32 cellular contexts compared by ENCODE assay signal in genomic region chr16:80263181-80263823, GRCh38.
"Had no signal": no experiment of that assay in that cellular context is flagged by ENCODE, and none has a peak within 500 bp of the region (broad histone marks: within the 10 kb centered on the region; RNA-seq: fewer than 3 reads in every experiment).

No MANE protein-coding gene starts in this region.

- H3K9me3 Mint-ChIP-seq: activated B cell treated with CpG ODN at 0.5 μM for 24 hours; activated CD4-positive, alpha-beta memory T cell treated with anti-CD3 and anti-CD28 coated beads for 36 hours; activated naive CD4-positive, alpha-beta T cell treated with anti-CD3 and anti-CD28 coated beads for 36 hours; activated naive CD4-positive, alpha-beta T cell treated with anti-CD3 and anti-CD28 coated beads, Interleukin-2, amount 50 U/mL, for 72 hours; activated T-cell treated with anti-CD3 and anti-CD28 coated beads, Interleukin-2, amount 50 U/mL, for 4 hours; activated T-helper 1 cell treated with anti-CD3 and anti-CD28 coated beads, Interleukin-12 subunit alpha, Interleukin-12 subunit beta, Interleukin-2, Interleukin-4 antibody, amounts not matched to agents 30 ng/mL and 10 ng/mL and 1 ng/mL, durations not matched to agents 14 hours and 24 hours and 36 hours; brain had no signal

- H3K4me1 Mint-ChIP-seq: activated B cell treated with CpG ODN at 0.5 μM for 24 hours had no signal

- H3K9me3 ChIP-seq: adrenal gland, SJCRH30 had no signal

- H3K27me3 ChIP-seq: adrenal gland, SJCRH30 had no signal

- H3K27ac Mint-ChIP-seq: activated B cell treated with CpG ODN at 0.5 μM for 24 hours; activated CD4-positive, alpha-beta memory T cell treated with anti-CD3 and anti-CD28 coated beads for 36 hours; activated naive CD4-positive, alpha-beta T cell treated with anti-CD3 and anti-CD28 coated beads for 36 hours; activated naive CD4-positive, alpha-beta T cell treated with anti-CD3 and anti-CD28 coated beads, Interleukin-2, amount 50 U/mL, for 72 hours; activated T-helper 1 cell treated with anti-CD3 and anti-CD28 coated beads, Interleukin-12 subunit alpha, Interleukin-12 subunit beta, Interleukin-2, Interleukin-4 antibody, amounts not matched to agents 30 ng/mL and 10 ng/mL and 1 ng/mL, durations not matched to agents 14 hours and 24 hours and 36 hours had no signal

- DNase-seq: activated B cell treated with CpG ODN at 0.5 μM for 24 hours; activated CD4-positive, alpha-beta memory T cell treated with anti-CD3 and anti-CD28 coated beads for 36 hours; activated CD4-positive, alpha-beta T cell treated with anti-CD3 and anti-CD28 coated beads for 4 hours; activated CD4-positive, alpha-beta T cell treated with anti-CD3 and anti-CD28 coated beads, Interleukin-2, amount 50 U/mL, for 1 hour; activated CD4-positive, CD25-positive, alpha-beta regulatory T cell treated with anti-CD3 and anti-CD28 coated beads, Interleukin-2, amount 50 U/mL, for 72 hours; activated CD8-positive, alpha-beta memory T cell treated with anti-CD3 and anti-CD28 coated beads, Interleukin-2, amount 50 U/mL, for 4 hours; activated gamma-delta T cell treated with Interleukin-2 at 50 U/mL for 16 hours; activated naive CD4-positive, alpha-beta T cell treated with anti-CD3 and anti-CD28 coated beads for 36 hours; activated T-cell treated with anti-CD3 and anti-CD28 coated beads for 4 hours; activated T-cell treated with anti-CD3 and anti-CD28 coated beads, Interleukin-2, amount 50 U/mL, for 4 hours; adrenal gland; caudate nucleus; cerebellar nuclear complex; Kasumi-1; MM.1S; NCI-H1092 treated with DMSO at 0.1 percent for 48 hours; NCI-H1436 treated with DMSO at 0.1 percent for 48 hours; NCI-H1694 treated with DMSO at 0.1 percent for 48 hours; NCI-H2029; NCI-H2171 treated with DMSO at 0.1 percent for 48 hours; NCI-H345; NCI-H524 treated with DMSO at 0.1 percent for 48 hours; SHP77; SJCRH30; SW 1271; T-helper 1 cell; T-helper 2 cell; T-helper 9 cell had no signal

- H3K4me3 ChIP-seq: adrenal gland, SJCRH30 had no signal

- ATAC-seq: activated T-cell treated with anti-CD3 and anti-CD28 coated beads, Interleukin-2, amount 50 U/mL, for 4 hours; Panc1 had no signal

- H3K4me3 Mint-ChIP-seq: activated B cell treated with CpG ODN at 0.5 μM for 24 hours; activated CD4-positive, alpha-beta memory T cell treated with anti-CD3 and anti-CD28 coated beads for 36 hours; activated naive CD4-positive, alpha-beta T cell treated with anti-CD3 and anti-CD28 coated beads for 36 hours; activated T-cell treated with anti-CD3 and anti-CD28 coated beads, Interleukin-2, amount 50 U/mL, for 4 hours; activated T-helper 1 cell treated with anti-CD3 and anti-CD28 coated beads, Interleukin-12 subunit alpha, Interleukin-12 subunit beta, Interleukin-2, Interleukin-4 antibody, amounts not matched to agents 30 ng/mL and 10 ng/mL and 1 ng/mL, durations not matched to agents 14 hours and 24 hours and 36 hours; brain had no signal

- H3K36me3 ChIP-seq: adrenal gland, SJCRH30 had no signal

- H3K36me3 Mint-ChIP-seq: activated CD4-positive, alpha-beta memory T cell treated with anti-CD3 and anti-CD28 coated beads for 36 hours; activated naive CD4-positive, alpha-beta T cell treated with anti-CD3 and anti-CD28 coated beads, Interleukin-2, amount 50 U/mL, for 72 hours; brain had no signal

- H3K27me3 Mint-ChIP-seq: brain had no signal

- H3K4me1 ChIP-seq: adrenal gland, SJCRH30 had no signal
